Comparison of ENCODE assay signal across 8 cellular contexts in the genomic region with DNA sequence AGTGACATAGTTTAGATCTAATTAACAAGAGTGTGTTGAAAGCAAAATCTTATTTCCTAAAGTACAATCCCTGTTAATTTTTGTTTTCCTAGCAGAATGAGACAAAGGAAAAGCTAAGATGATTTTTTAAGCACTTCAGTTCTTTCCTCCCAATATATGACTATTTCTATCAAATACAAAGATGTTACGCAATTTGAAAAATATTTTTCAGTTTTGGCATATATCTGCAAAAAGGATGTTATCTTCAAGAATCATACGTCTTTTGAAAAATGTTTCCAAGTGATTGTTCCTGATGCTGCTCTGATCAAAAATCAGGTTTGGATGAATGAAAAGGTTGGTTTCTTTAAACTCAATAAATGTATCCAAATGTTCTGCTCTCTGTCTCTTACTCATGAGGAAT.
"Had no signal": no experiment of that assay in that cellular context is flagged by ENCODE, and none has a peak within 500 bp of the region (broad histone marks: within the 10 kb centered on the region; RNA-seq: fewer than 3 reads in every experiment).

No MANE protein-coding gene starts in this region.

- H3K4me3 ChIP-seq: GM12878 had no signal

- ATAC-seq: GM12878 had no signal

- DNase-seq: GDM1, GF-D8 had no signal

- FAIRE-seq: G401.6, GM12878, GM12891, GM12892, GM18507, GM19239 had no signal
